ENCODE assay signal across 11 cellular contexts in the genomic region with DNA sequence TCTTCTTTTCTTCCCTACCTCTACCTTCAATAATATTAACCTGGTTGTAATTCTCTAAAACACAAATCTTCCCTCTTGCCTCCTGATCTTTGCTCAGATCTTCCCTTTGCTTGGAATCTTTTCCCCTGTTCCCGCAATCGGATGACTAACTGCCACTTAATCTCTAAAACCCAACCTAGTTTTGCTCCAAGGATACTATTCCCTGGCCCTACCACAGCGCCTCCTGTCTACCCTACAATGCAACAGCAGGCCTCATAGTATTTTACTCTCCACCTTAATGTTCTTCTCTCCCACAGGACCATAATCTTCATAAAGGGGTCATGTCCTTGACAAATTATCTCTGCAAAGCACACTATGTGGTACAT.
DNase-seq lines count a peak whose midpoint lies in the region; ATAC-seq and TF ChIP-seq lines count a peak whose summit lies in the region.
"Had no signal": no experiment of that assay in that cellular context is flagged by ENCODE, and none has a peak within 500 bp of the region (broad histone marks: within the 10 kb centered on the region; RNA-seq: fewer than 3 reads in every experiment).

No MANE protein-coding gene starts in this region.

- H3K9ac ChIP-seq in mesenchymal stem cell (ENCODE audit: low read length), result peak overlapping the region; percentile 58

- DNase-seq in CD14-positive monocyte (ENCODE audit: low spot score) (no peak), astrocyte of the spinal cord (ENCODE audit: low read depth, low spot score) (peak; percentile 24), mesenchymal stem cell (peak; percentile 67), C1 segment of cervical spinal cord (lab: John Stamatoyannopoulos, UW) (no peak), NCI-H524 (lab: John Stamatoyannopoulos, UW) (no peak)
- DNase-seq: activated B cell treated with CpG ODN at 0.5 μM for 24 hours, left colon, NCI-H2171 treated with DMSO at 0.1 percent for 48 hours had no signal

- H2BK120ac ChIP-seq in mesenchymal stem cell (ENCODE audit: low read depth, low read length), result peak overlapping the region; percentile 11

- H3K27ac Mint-ChIP-seq in CD14-positive monocyte, result peak overlapping the region in 1 of 7 donors; percentile 60
- H3K27ac Mint-ChIP-seq: activated B cell treated with CpG ODN at 0.5 μM for 24 hours had no signal

- H2AK5ac ChIP-seq in mesenchymal stem cell (ENCODE audit: low read length, severe bottlenecking), result peak overlapping the region; percentile 89

- H3K36me3 Mint-ChIP-seq in CD14-positive monocyte, result no peaks in the 10 kb centered on the region

- H3K27me3 ChIP-seq in mesenchymal stem cell (ENCODE audit: control insufficient read depth in 1 of 2, insufficient read depth in 1 of 2, low read length in 2 of 2), result no peaks in the 10 kb centered on the region

- intact Hi-C loops in CD14-positive monocyte (cut with micrococcal nuclease), result no loop called here

- no peak overlapping the region for H3K23ac ChIP-seq in mesenchymal stem cell (ENCODE audit: low read length in 2 of 2)

- H3K4me2 ChIP-seq in mesenchymal stem cell (ENCODE audit: low read length, poor library complexity, severe bottlenecking), result no peak overlapping the region

- peak overlapping the region; percentile 95 for H3K27ac ChIP-seq in mesenchymal stem cell (ENCODE audit: low read length, poor library complexity, severe bottlenecking)

- H3K27me3 Mint-ChIP-seq in CD14-positive monocyte (ENCODE audit: low read depth in 3 of 3), result peaks cover 1 to 8% (median 4%) of the 10 kb centered on the region in 3 donors

- no peak overlapping the region for H4K8ac ChIP-seq in mesenchymal stem cell (ENCODE audit: low read length)

- TF ChIP-seq RAD21 in Ishikawa (IDR thresholded peaks at IDR 0.05; ENCODE audit: low read depth), result 0 out of 2 replicates have a peak, but pooled peaks have one; percentile 3

- no peak for ATAC-seq in GM21390 (IDR thresholded peaks at IDR 0.05; ENCODE audit: unreplicated experiment)
- no peak for ATAC-seq in HG02623 (IDR thresholded peaks at IDR 0.05; ENCODE audit: unreplicated experiment)
- ATAC-seq: left colon had no signal

- no peaks in the 10 kb centered on the region for H3K79me1 ChIP-seq in mesenchymal stem cell (replicated peaks; ENCODE audit: low read length, poor library complexity, severe bottlenecking)

- no peaks in the 10 kb centered on the region for H3K4me1 ChIP-seq in mesenchymal stem cell (ENCODE audit: control insufficient read depth, insufficient read depth, low read depth, low read length)

- no peak overlapping the region for H3K14ac ChIP-seq in mesenchymal stem cell (ENCODE audit: low read length in 2 of 2)

- peaks cover 0 to 3% (median 2%) of the 10 kb centered on the region in 7 donors for H3K9me3 Mint-ChIP-seq in CD14-positive monocyte

- H3K9me3 ChIP-seq in mesenchymal stem cell (ENCODE audit: control insufficient read depth, low read length), result no peaks in the 10 kb centered on the region

- no peak overlapping the region for H3K4me3 ChIP-seq in astrocyte of the spinal cord (ENCODE audit: low read depth, low read length)
- H3K4me3 ChIP-seq in mesenchymal stem cell (ENCODE audit: insufficient read depth in 1 of 2, low read depth in 1 of 2, low read length in 2 of 2), result no peak overlapping the region

- H2BK15ac ChIP-seq in mesenchymal stem cell (ENCODE audit: low read depth, poor library complexity, severe bottlenecking), result peak overlapping the region; percentile 56

- peak; percentile 52 for TF ChIP-seq CTCF in CD14-positive monocyte (IDR thresholded peaks at IDR 0.05)
- TF ChIP-seq CTCF in astrocyte of the spinal cord (IDR thresholded peaks at IDR 0.05; ENCODE audit: low read depth, low read length), result peak; percentile 66

- H3K4me1 Mint-ChIP-seq in CD14-positive monocyte, result peaks cover 14% of the 10 kb centered on the region

- H2BK5ac ChIP-seq in mesenchymal stem cell (ENCODE audit: low read depth, low read length, poor library complexity, severe bottlenecking), result peak overlapping the region; percentile 60

- H2AFZ ChIP-seq in mesenchymal stem cell (ENCODE audit: low read depth, low read length), result no peak overlapping the region

- WGBS in mesenchymal stem cell, result 35% methylated on average over 3 of the region's 3 CpGs

- in situ Hi-C loops in astrocyte of the spinal cord (cut with HindIII; ENCODE audit: low sequenced_read_pairs), result no loop called here

- no peak overlapping the region for H4K91ac ChIP-seq in mesenchymal stem cell (ENCODE audit: low read length)

- TF ChIP-seq EP300 in Ishikawa (IDR thresholded peaks at IDR 0.05; ENCODE audit: borderline replicate concordance), result no peak

- no peak overlapping the region for H3K4ac ChIP-seq in mesenchymal stem cell (ENCODE audit: low read depth in 1 of 2, low read length in 2 of 2)

- no peak overlapping the region for H3K18ac ChIP-seq in mesenchymal stem cell (ENCODE audit: low read depth in 1 of 2, low read length in 2 of 2)

- peak overlapping the region in 1 of 2 experiments; percentile 87 for H2BK12ac ChIP-seq in mesenchymal stem cell (ENCODE audit: low read length in 2 of 2)

- H3K4me3 Mint-ChIP-seq in CD14-positive monocyte, result no peak overlapping the region
- H3K4me3 Mint-ChIP-seq: activated B cell treated with CpG ODN at 0.5 μM for 24 hours had no signal

- H3K36me3 ChIP-seq in mesenchymal stem cell (ENCODE audit: control insufficient read depth in 1 of 2, insufficient read depth in 2 of 2, low read depth in 1 of 2, low read length in 2 of 2), result no peaks in the 10 kb centered on the region

TF ChIP-seq in Ishikawa, 13 proteins besides CTCF, POLR2A, EP300 and RAD21:
- no peak for TF ChIP-seq TCF12 (IDR thresholded peaks at IDR 0.05; ENCODE audit: low read depth)
- TF ChIP-seq CREB1 (IDR thresholded peaks at IDR 0.05; ENCODE audit: low read depth), result no peak
- TF ChIP-seq USF1 (IDR thresholded peaks at IDR 0.05), result no peak
- TF ChIP-seq MAX (IDR thresholded peaks at IDR 0.05), result no peak
TF ChIP-seq in Ishikawa: peak in this region for 0.

Comparison
In these comparisons a context has a peak if more than half of its experiments do, and no peak if none do; other contexts are left out.
1. DNase-seq: peak in astrocyte of the spinal cord (single experiment) and mesenchymal stem cell (single experiment); none in CD14-positive monocyte (single experiment), C1 segment of cervical spinal cord (0 of 14) and NCI-H524 (0 of 2).